15 cellular contexts compared by ENCODE assay signal in genomic region chr5:133863857-133864585, GRCh38.
"Had no signal": no experiment of that assay in that cellular context is flagged by ENCODE, and none has a peak within 500 bp of the region (broad histone marks: within the 10 kb centered on the region; RNA-seq: fewer than 3 reads in every experiment).

No MANE protein-coding gene starts in this region.

- H3K4me2 ChIP-seq: neural progenitor cell had no signal

- DNase-seq: activated CD4-positive, alpha-beta T cell treated with anti-CD3 and anti-CD28 coated beads, Interleukin-2, amount 50 U/mL, for 1 hour; activated naive CD4-positive, alpha-beta T cell treated with Interleukin-2 at 50 U/mL for 16 hours; adrenal gland; islet precursor cell; naive B cell; ovary; stimulated activated naive CD4-positive, alpha-beta T cell treated with Interleukin-2 at 50 U/mL for 16 hours; substantia nigra had no signal

- H3K9me3 ChIP-seq: adrenal gland, gastroesophageal sphincter, ovary, vagina had no signal

- H3K4me3 ChIP-seq: adrenal gland, cardiac muscle cell, gastroesophageal sphincter, neural progenitor cell, ovary, tibial nerve, vagina had no signal

- ATAC-seq: activated CD4-positive, CD25-positive, alpha-beta regulatory T cell treated with anti-CD3 and anti-CD28 coated beads, Interleukin-2, amount 50 U/mL, for 24 hours; gastroesophageal sphincter; left lobe of liver had no signal

- H3K9ac ChIP-seq: neural progenitor cell had no signal

- H3K27ac ChIP-seq: adrenal gland, cardiac muscle cell, gastroesophageal sphincter, neural progenitor cell, ovary, tibial nerve, vagina had no signal

- H2AFZ ChIP-seq: neural progenitor cell had no signal

- H3K4me1 ChIP-seq: neural progenitor cell, tibial nerve, vagina had no signal

- H3K36me3 ChIP-seq: adrenal gland, cardiac muscle cell, gastroesophageal sphincter, neural progenitor cell, ovary, tibial nerve, vagina had no signal

- H3K27me3 ChIP-seq: cardiac muscle cell, gastroesophageal sphincter, ovary, tibial nerve, vagina had no signal
